Comparison of ENCODE assay signal across 8 cellular contexts in the genomic region with DNA sequence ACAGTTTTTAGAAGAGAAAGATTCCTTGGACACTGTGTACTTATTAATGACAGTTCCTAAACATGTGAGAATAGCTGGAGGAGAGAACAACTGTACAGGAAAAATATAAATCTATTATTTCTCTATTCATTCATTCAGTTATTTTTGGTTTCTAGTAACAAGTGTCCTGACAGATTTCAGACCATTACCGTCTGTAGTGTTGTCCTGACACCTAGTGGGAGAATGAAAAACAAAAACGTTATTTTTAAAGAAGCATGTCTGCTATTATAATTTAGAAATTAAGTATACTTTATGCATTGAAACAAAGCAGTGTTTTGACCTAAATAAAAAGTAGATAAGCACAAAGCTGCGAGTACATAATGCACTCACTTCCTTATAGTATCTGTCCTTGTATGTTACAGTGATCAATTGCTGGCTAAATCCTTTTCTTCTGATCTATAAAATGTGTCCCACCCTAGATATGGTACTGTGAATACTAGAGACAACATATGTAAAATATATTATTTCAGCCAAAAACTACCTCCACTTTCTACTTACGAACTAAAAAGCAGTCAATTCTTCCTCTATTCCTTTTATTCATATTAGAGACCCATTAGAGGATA.
DNase-seq lines count a peak whose midpoint lies in the region; ATAC-seq and TF ChIP-seq lines count a peak whose summit lies in the region.

No MANE protein-coding gene starts in this region.

- in situ Hi-C loops in ACHN (cut with HindIII; ENCODE audit: low pct_ligation_motif_present, low pct_unique_long_range_greater_than_20kb, low sequenced_read_pairs): loop anchor here (25.0 kb wide), 1 partner anchor 576 kb away; a partner anchor contains a TSS

- no peaks in the 10 kb centered on the region for H3K4me1 Mint-ChIP-seq in activated naive CD8-positive, alpha-beta T cell treated with anti-CD3 and anti-CD28 coated beads, Interleukin-2, amount 50 U/mL, for 24 hours

- no peak overlapping the region for H3K27ac Mint-ChIP-seq in activated naive CD8-positive, alpha-beta T cell treated with anti-CD3 and anti-CD28 coated beads, Interleukin-2, amount 50 U/mL, for 24 hours

- no peak overlapping the region for H3K4me3 ChIP-seq in NB4 (ENCODE audit: low read depth, low read length)
- no peak overlapping the region for H3K4me3 ChIP-seq in H7 (ENCODE audit: insufficient read depth, low read depth, low read length)

- no peak for TF ChIP-seq POLR2A in NB4 (IDR thresholded peaks at IDR 0.05; ENCODE audit: extremely low read depth, insufficient read length)

- intact Hi-C loops in left ventricle myocardium superior (cut with micrococcal nuclease): loop anchor here (5.0 kb wide), 3 partner anchors 581 to 741 kb away; no protein-coding TSS in a partner anchor

- H3K27me3 Mint-ChIP-seq in activated naive CD8-positive, alpha-beta T cell treated with anti-CD3 and anti-CD28 coated beads, Interleukin-2, amount 50 U/mL, for 24 hours: peaks cover 4% of the 10 kb centered on the region

- H3K27me3 ChIP-seq in H7 (ENCODE audit: control insufficient read depth, insufficient read depth, low read length): no peaks in the 10 kb centered on the region

- no peak overlapping the region for H3K27ac ChIP-seq in VCaP

- ATAC-seq in left ventricle myocardium superior: peak; percentile 61
- ATAC-seq in activated naive CD8-positive, alpha-beta T cell treated with anti-CD3 and anti-CD28 coated beads, Interleukin-2, amount 50 U/mL, for 24 hours: no peak

- no peaks in the 10 kb centered on the region for H3K36me3 Mint-ChIP-seq in activated naive CD8-positive, alpha-beta T cell treated with anti-CD3 and anti-CD28 coated beads, Interleukin-2, amount 50 U/mL, for 24 hours (ENCODE audit: low read depth)

- H3K36me3 ChIP-seq in H7 (replicated peaks; ENCODE audit: control insufficient read depth, insufficient read depth, low read length): no peaks in the 10 kb centered on the region

- no peak overlapping the region for H3K4me3 Mint-ChIP-seq in activated naive CD8-positive, alpha-beta T cell treated with anti-CD3 and anti-CD28 coated beads, Interleukin-2, amount 50 U/mL, for 24 hours

- TF ChIP-seq CTCF in GM12874 (IDR thresholded peaks at IDR 0.05; ENCODE audit: insufficient read depth, low read depth, low read length): 0 out of 2 replicates have a peak, but pooled peaks have one; percentile 6
- TF ChIP-seq CTCF in NB4 (IDR thresholded peaks at IDR 0.05; ENCODE audit: low read depth, low read length): peak; percentile 42
- TF ChIP-seq CTCF in VCaP (conservative IDR thresholded peaks at IDR 0.05): peak; percentile 82

- no peaks in the 10 kb centered on the region for H3K9me3 Mint-ChIP-seq in activated naive CD8-positive, alpha-beta T cell treated with anti-CD3 and anti-CD28 coated beads, Interleukin-2, amount 50 U/mL, for 24 hours

- DNase-seq in ACHN: peak; percentile 73
- DNase-seq in NB4 (ENCODE audit: low read depth): peak; percentile 61
- DNase-seq in left ventricle myocardium superior: no peak
- peak; percentile 24 for DNase-seq in stromal cell of bone marrow (ENCODE audit: low read depth)
- no peak for DNase-seq in activated naive CD8-positive, alpha-beta T cell treated with anti-CD3 and anti-CD28 coated beads, Interleukin-2, amount 50 U/mL, for 24 hours
- no peak for DNase-seq in H7

Comparison
In these comparisons a context has a peak if more than half of its experiments do, and no peak if none do; other contexts are left out.
1. DNase-seq: peak in ACHN (single experiment), NB4 (single experiment) and stromal cell of bone marrow (single experiment); none in left ventricle myocardium superior (single experiment), activated naive CD8-positive, alpha-beta T cell treated with anti-CD3 and anti-CD28 coated beads, Interleukin-2, amount 50 U/mL, for 24 hours (single experiment) and H7 (single experiment).
2. CTCF ChIP-seq: peak in every context shown above with its lines; median percentile 82 in VCaP; 42 in NB4; 6 in GM12874.